ENCODE assay signal across 1 cellular context in the genomic region with DNA sequence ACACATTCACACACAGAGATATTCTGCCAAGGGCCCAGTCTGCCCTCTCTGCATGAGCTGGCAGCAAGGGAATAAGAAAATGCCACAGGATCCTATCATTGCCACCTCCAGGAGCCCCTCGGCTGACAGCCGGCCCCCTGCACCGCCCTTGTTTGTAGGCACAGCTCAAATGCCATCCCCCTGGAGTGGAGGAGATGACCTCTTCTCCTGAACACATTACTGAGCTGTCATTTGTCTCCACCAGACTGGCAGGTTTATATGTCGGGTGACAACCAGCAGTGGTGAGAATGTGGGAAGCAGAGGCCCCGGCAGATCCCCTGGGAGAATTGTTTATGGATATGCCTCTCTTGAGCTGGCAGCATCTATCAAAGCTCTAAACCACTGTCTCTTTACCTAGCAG.
TF ChIP-seq lines count a peak whose summit lies in the region.

No MANE protein-coding gene starts in this region.

TF ChIP-seq in neural cell, 6 proteins besides CTCF, POLR2A, EP300 and RAD21 (continued from another document):
- TF ChIP-seq, protein P1, sequence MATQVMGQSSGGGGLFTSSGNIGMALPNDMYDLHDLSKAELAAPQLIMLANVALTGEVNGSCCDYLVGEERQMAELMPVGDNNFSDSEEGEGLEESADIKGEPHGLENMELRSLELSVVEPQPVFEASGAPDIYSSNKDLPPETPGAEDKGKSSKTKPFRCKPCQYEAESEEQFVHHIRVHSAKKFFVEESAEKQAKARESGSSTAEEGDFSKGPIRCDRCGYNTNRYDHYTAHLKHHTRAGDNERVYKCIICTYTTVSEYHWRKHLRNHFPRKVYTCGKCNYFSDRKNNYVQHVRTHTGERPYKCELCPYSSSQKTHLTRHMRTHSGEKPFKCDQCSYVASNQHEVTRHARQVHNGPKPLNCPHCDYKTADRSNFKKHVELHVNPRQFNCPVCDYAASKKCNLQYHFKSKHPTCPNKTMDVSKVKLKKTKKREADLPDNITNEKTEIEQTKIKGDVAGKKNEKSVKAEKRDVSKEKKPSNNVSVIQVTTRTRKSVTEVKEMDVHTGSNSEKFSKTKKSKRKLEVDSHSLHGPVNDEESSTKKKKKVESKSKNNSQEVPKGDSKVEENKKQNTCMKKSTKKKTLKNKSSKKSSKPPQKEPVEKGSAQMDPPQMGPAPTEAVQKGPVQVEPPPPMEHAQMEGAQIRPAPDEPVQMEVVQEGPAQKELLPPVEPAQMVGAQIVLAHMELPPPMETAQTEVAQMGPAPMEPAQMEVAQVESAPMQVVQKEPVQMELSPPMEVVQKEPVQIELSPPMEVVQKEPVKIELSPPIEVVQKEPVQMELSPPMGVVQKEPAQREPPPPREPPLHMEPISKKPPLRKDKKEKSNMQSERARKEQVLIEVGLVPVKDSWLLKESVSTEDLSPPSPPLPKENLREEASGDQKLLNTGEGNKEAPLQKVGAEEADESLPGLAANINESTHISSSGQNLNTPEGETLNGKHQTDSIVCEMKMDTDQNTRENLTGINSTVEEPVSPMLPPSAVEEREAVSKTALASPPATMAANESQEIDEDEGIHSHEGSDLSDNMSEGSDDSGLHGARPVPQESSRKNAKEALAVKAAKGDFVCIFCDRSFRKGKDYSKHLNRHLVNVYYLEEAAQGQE (IDR thresholded peaks at IDR 0.05; ENCODE audit: borderline replicate concordance) = no peak
- no peak for TF ChIP-seq MXI1 (conservative IDR thresholded peaks at IDR 0.05; ENCODE audit: poor library complexity, severe bottlenecking)
- no peak for TF ChIP-seq SMC3 (conservative IDR thresholded peaks at IDR 0.05; ENCODE audit: poor library complexity)
